In the genomic region with DNA sequence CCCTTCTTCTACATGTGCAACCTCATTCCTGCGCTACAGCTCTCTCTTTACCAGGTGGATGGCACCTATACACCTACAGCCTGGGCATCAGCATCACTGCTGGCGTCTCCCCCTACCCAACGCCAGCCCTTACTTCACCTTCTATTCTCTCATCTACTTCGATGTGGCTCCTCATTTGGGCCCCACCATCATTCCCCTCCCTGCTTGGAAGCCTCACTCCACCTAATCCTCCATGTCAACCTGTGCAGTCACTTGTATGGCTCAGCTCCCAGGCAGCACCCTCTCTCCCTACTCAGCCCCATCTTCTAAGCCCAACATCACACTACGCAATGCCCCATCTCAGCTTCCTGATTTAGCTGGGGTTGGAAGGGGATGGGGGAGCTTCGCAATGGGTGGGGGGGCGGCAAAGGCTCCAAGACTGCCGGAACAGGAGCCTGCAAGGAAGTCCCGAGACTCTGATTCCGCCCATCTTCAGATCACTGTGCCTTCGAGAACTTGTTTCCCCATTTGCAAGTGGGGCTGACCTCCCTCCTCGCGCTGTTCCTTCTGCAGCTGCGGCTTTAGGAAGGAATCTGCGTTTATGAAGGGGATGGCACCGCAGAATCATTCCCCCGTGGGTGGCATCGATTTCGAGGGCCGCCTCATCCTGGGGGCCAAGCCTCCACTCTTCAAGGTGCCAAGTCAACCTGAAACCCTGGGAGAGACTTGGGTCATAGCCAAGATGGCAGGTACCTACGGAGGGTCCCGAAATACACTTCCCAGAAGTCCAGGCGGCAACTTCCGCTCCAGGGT, we compare ENCODE assay signal across 9 cellular contexts. TPM values are rescaled to one million over a fixed set of nuclear protein-coding genes. Genes with fewer than 3 reads are reported as not detected.
DNase-seq lines count a peak whose midpoint lies in the region; ATAC-seq and TF ChIP-seq lines count a peak whose summit lies in the region.
"Had no signal": no experiment of that assay in that cellular context is flagged by ENCODE, and none has a peak within 500 bp of the region (broad histone marks: within the 10 kb centered on the region; RNA-seq: fewer than 3 reads in every experiment).

No MANE protein-coding gene starts in this region.

- H3K4me3 Mint-ChIP-seq in activated T-cell treated with anti-CD3 and anti-CD28 coated beads, Interleukin-2, amount 50 U/mL, for 24 hours = peak overlapping the region; percentile 92

- no peak for DNase-seq in activated T-cell treated with anti-CD3 and anti-CD28 coated beads, Interleukin-2, amount 50 U/mL, for 24 hours
- no peak for DNase-seq in activated T-cell treated with anti-CD3 and anti-CD28 coated beads, Interleukin-2, amount 50 U/mL, for 1 hour
- DNase-seq in astrocyte of the cerebellum (ENCODE audit: low read depth) (no peak), lower lobe of right lung (no peak), thyroid gland (no peak), GM13976 (ENCODE audit: low spot score) (no peak), HuH-7.5 (ENCODE audit: low spot score) (no peak)
- DNase-seq: NCI-H187 had no signal

- H3K27ac Mint-ChIP-seq in activated T-cell treated with anti-CD3 and anti-CD28 coated beads, Interleukin-2, amount 50 U/mL, for 24 hours = peak overlapping the region; percentile 100

- TF ChIP-seq CTCF in astrocyte of the cerebellum (IDR thresholded peaks at IDR 0.05; ENCODE audit: low read depth, low read length, missing control alignments) (no peak), lower lobe of right lung (IDR thresholded peaks at IDR 0.05) (no peak), thyroid gland (IDR thresholded peaks at IDR 0.05) (no peak), GM13976 (IDR thresholded peaks at IDR 0.05; ENCODE audit: borderline replicate concordance, control extremely low read depth, extremely low read depth, insufficient read depth, missing control alignments) (no peak)

- H3K4me1 Mint-ChIP-seq in activated T-cell treated with anti-CD3 and anti-CD28 coated beads, Interleukin-2, amount 50 U/mL, for 24 hours (ENCODE audit: low read depth) = peaks cover 41% of the 10 kb centered on the region

- intact Hi-C loops in lower lobe of right lung (cut with DNase I) = no loop called here
- intact Hi-C loops in thyroid gland (cut with DNase I) = no loop called here

- peaks cover 30% of the 10 kb centered on the region for H3K36me3 ChIP-seq in lower lobe of right lung
- peaks cover 13 to 17% of the 10 kb centered on the region in 2 donors for H3K36me3 ChIP-seq in thyroid gland

- in situ Hi-C loops in astrocyte of the cerebellum (cut with HindIII; ENCODE audit: low sequenced_read_pairs) = no loop called here
- in situ Hi-C loops in GM13976 (cut with MboI; ENCODE audit: low sequenced_read_pairs, unreplicated experiment) = no loop called here

- TF ChIP-seq POLR2A in thyroid gland (IDR thresholded peaks at IDR 0.05) = no peak

- H3K9me3 Mint-ChIP-seq in activated T-cell treated with anti-CD3 and anti-CD28 coated beads, Interleukin-2, amount 50 U/mL, for 24 hours = no peaks in the 10 kb centered on the region

- H3K27me3 Mint-ChIP-seq in activated T-cell treated with anti-CD3 and anti-CD28 coated beads, Interleukin-2, amount 50 U/mL, for 24 hours = no peaks in the 10 kb centered on the region

- H3K27me3 ChIP-seq in lower lobe of right lung (ENCODE audit: low read depth) (no peaks in the 10 kb centered on the region), thyroid gland (no peaks in the 10 kb centered on the region)

- H3K4me1 ChIP-seq in lower lobe of right lung = peaks cover 26% of the 10 kb centered on the region
- H3K4me1 ChIP-seq in thyroid gland = peaks cover 17 to 19% of the 10 kb centered on the region in 2 donors

- WGBS in thyroid gland, 2 donors = 50 to 66% methylated on average over 17 to 21 of the region's 24 CpGs

- ATAC-seq in lower lobe of right lung = no peak
- ATAC-seq in HG02970 (IDR thresholded peaks at IDR 0.05; ENCODE audit: low FRiP score, unreplicated experiment) = no peak

- H3K4me3 ChIP-seq in astrocyte of the cerebellum (ENCODE audit: low read depth, low read length) (peak overlapping the region; percentile 64), lower lobe of right lung (peak overlapping the region; percentile 72), thyroid gland (replicated peaks in 1 of 3) (peak overlapping the region in 1 of 3 donors; percentile 72)

- peak overlapping the region; percentile 97 for H3K27ac ChIP-seq in lower lobe of right lung
- peak overlapping the region; percentile 88 to 98 (median 93) for H3K27ac ChIP-seq in thyroid gland

- H3K9me3 ChIP-seq in lower lobe of right lung = no peaks in the 10 kb centered on the region
- H3K9me3 ChIP-seq in thyroid gland = no peaks in the 10 kb centered on the region

- peaks cover 59% of the 10 kb centered on the region for H3K36me3 Mint-ChIP-seq in activated T-cell treated with anti-CD3 and anti-CD28 coated beads, Interleukin-2, amount 50 U/mL, for 24 hours (ENCODE audit: low read depth)

RNA-seq across cellular contexts. Expression of gene MZF1, which starts 0.9 kb away (rescaled TPM):
- total RNA-seq in lower lobe of right lung (50.7 TPM), thyroid gland (10 to 100 TPM; 55.0 to 82.7 (median 70.5) TPM)

RNA-seq across cellular contexts. Expression of gene UBE2M, which starts 13.8 kb away (rescaled TPM):
- total RNA-seq in lower lobe of right lung = 50.4 TPM
- 10 to 100 TPM; 17.2 to 28.5 (median 20.3) TPM for total RNA-seq in thyroid gland

RNA-seq across cellular contexts. Expression of gene CHMP2A, which starts 17.3 kb away (rescaled TPM):
- total RNA-seq in lower lobe of right lung = 104 TPM
- total RNA-seq in thyroid gland = 100 to 1,000 TPM; 123 to 155 (median 148) TPM

RNA-seq across cellular contexts. Expression of gene TRIM28, which starts 28.4 kb away (rescaled TPM):
- total RNA-seq in lower lobe of right lung (233 TPM), thyroid gland (100 to 1,000 TPM; 195 to 237 (median 218) TPM)

RNA-seq across cellular contexts. Expression of gene ZBTB45, which starts 52.6 kb away (rescaled TPM):
- total RNA-seq in lower lobe of right lung (14.1 TPM), thyroid gland (10 to 100 TPM in 1 of 4 donors, 1 to 10 TPM in 3; 6.9 to 17.7 (median 8.5) TPM)
